In the genomic region with DNA sequence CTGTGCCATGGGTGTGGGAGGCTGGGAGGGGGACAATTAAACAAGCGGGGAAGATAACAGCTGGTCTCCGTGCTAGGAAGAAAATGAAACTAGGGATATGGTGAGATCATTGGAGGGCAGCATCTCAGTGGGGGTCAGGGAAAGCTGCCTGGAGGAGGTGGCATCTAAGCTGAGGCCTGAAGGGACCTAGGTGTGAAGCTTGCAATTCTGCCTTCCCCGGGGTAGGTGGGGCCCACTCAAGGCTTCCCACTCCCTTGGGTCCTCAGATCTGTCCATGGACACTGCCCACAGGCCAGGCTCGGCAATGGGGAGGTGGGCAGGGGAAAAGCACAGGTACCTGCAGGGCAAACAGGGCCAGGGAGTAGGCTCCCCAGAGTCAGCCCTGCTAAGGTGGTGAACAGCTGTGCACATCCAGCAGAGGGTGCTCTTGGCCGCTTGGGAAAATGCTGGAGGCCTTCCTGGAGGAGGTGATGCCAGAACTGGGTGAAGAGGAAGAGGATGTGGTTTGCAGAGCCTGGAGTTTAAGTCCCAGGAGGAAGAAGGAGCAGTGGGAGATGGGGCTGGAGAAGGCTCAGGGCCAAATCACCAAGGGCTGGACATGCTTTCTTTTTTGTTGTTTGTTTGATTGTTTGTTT, we compare ENCODE assay signal across 11 cellular contexts. TPM values are rescaled to one million over a fixed set of nuclear protein-coding genes. Genes with fewer than 3 reads are reported as not detected.
A peak's percentile ranks its signal among the peaks of the same experiment; 100 is the strongest.
DNase-seq lines count a peak whose midpoint lies in the region; ATAC-seq, FAIRE-seq and TF ChIP-seq lines count a peak whose summit lies in the region.
"Had no signal": no experiment of that assay in that cellular context is flagged by ENCODE, and none has a peak within 500 bp of the region (broad histone marks: within the 10 kb centered on the region; RNA-seq: fewer than 3 reads in every experiment).

No MANE protein-coding gene starts in this region.

- H3K36me3 ChIP-seq in psoas muscle (ENCODE audit: insufficient read depth in 1 of 2, low read depth in 1 of 2), result no peaks in the 10 kb centered on the region

- no peak overlapping the region for H3K4me3 ChIP-seq in lower leg skin (ENCODE audit: low read depth, poor library complexity, severe bottlenecking)
- no peak overlapping the region for H3K4me3 ChIP-seq in psoas muscle

- H3K9me3 ChIP-seq in psoas muscle, result no peaks in the 10 kb centered on the region

- H3K36me3 Mint-ChIP-seq in CD14-positive monocyte, result no peaks in the 10 kb centered on the region

- peaks cover 4% of the 10 kb centered on the region for H3K4me1 Mint-ChIP-seq in CD14-positive monocyte
- H3K4me1 Mint-ChIP-seq: central memory CD8-positive, alpha-beta T cell had no signal

- H3K27ac ChIP-seq in psoas muscle, result no peak overlapping the region

- intact Hi-C loops in CD14-positive monocyte (cut with micrococcal nuclease), result no loop called here
- intact Hi-C loops in lower leg skin (cut with DNase I; ENCODE audit: low total_unique reads), result no loop called here
- intact Hi-C loops in psoas muscle (cut with DNase I), result no loop called here

- ATAC-seq in psoas muscle, result no peak
- no peak for ATAC-seq in GM21825 (IDR thresholded peaks at IDR 0.05; ENCODE audit: unreplicated experiment)

- peaks cover 0 to 5% (median 3%) of the 10 kb centered on the region in 7 donors for H3K9me3 Mint-ChIP-seq in CD14-positive monocyte
- H3K9me3 Mint-ChIP-seq: central memory CD8-positive, alpha-beta T cell had no signal

- H3K27me3 Mint-ChIP-seq in CD14-positive monocyte (ENCODE audit: low read depth in 3 of 3), result no peaks in the 10 kb centered on the region
- H3K27me3 Mint-ChIP-seq: central memory CD8-positive, alpha-beta T cell had no signal

- TF ChIP-seq POLR2A in GM12892 (IDR thresholded peaks at IDR 0.05; ENCODE audit: low read depth, low read length) (no peak), lower leg skin (IDR thresholded peaks at IDR 0.05) (no peak)

- 65 to 78% methylated on average over 5 of the region's 5 CpGs for WGBS in lower leg skin, 2 donors
- WGBS in psoas muscle, 3 donors, result 60 to 67% (median 61%) methylated on average over 5 of the region's 5 CpGs

- no peak overlapping the region for H3K27ac Mint-ChIP-seq in CD14-positive monocyte

- no peak for DNase-seq in CD14-positive monocyte (ENCODE audit: low spot score)
- peak; percentile 43 for DNase-seq in GM12892 (ENCODE audit: insufficient read length)
- peak; percentile 42 for DNase-seq in OCI-M1 (lab: John Stamatoyannopoulos, UW)
- peak; percentile 76 for DNase-seq in iPS-NIHi7 (ENCODE audit: extremely low spot score)
- no peak for DNase-seq in lower leg skin (ENCODE audit: low spot score in 2 of 2)
- no peak for DNase-seq in psoas muscle
- no peak for DNase-seq in activated CD8-positive, alpha-beta memory T cell treated with anti-CD3 and anti-CD28 coated beads, Interleukin-2, amount 50 U/mL, for 4 hours
- DNase-seq: foreskin melanocyte, SW 1271 had no signal

- H3K4me1 ChIP-seq in psoas muscle, result no peaks in the 10 kb centered on the region

- TF ChIP-seq CTCF in CD14-positive monocyte (IDR thresholded peaks at IDR 0.05) (peak; percentile 8), lower leg skin (IDR thresholded peaks at IDR 0.05) (no peak), psoas muscle (IDR thresholded peaks at IDR 0.05) (no peak)

- H3K27me3 ChIP-seq in psoas muscle (ENCODE audit: insufficient read depth in 3 of 3, low read length in 2 of 3), result no peaks in the 10 kb centered on the region

- no peak for FAIRE-seq in GM12892 (lab: Jason Lieb, UNC)

- no peak overlapping the region for H3K4me3 Mint-ChIP-seq in CD14-positive monocyte
- H3K4me3 Mint-ChIP-seq: central memory CD8-positive, alpha-beta T cell had no signal

RNA-seq across cellular contexts. Expression of gene CCNE1, which starts 25.7 kb away (rescaled TPM):
- polyA plus RNA-seq in CD14-positive monocyte (not detected), psoas muscle (1 to 10 TPM; 1.9 to 6.7 (median 2.0) TPM)
- 20.3 TPM for polyA plus RNA-seq in GM12892 (2012; ENCODE audit: missing spikeins)
- total RNA-seq in lower leg skin (10 to 100 TPM in 3 of 4 donors, 1 to 10 TPM in 1; 9.1 to 15.6 (median 13.0) TPM), psoas muscle (1 to 10 TPM in 3 of 4 donors, under 1 TPM in 1; 0.97 to 2.3 (median 2.1) TPM)

Comparison
In these comparisons a context has a peak if more than half of its experiments do, and no peak if none do; other contexts are left out.
1. DNase-seq: peak in GM12892 (single experiment), OCI-M1 (single experiment) and iPS-NIHi7 (single experiment); none in CD14-positive monocyte (single experiment), lower leg skin (0 of 2), psoas muscle (0 of 2) and activated CD8-positive, alpha-beta memory T cell treated with anti-CD3 and anti-CD28 coated beads, Interleukin-2, amount 50 U/mL, for 4 hours (single experiment).